ENCODE assay signal across 28 cellular contexts in the genomic region with DNA sequence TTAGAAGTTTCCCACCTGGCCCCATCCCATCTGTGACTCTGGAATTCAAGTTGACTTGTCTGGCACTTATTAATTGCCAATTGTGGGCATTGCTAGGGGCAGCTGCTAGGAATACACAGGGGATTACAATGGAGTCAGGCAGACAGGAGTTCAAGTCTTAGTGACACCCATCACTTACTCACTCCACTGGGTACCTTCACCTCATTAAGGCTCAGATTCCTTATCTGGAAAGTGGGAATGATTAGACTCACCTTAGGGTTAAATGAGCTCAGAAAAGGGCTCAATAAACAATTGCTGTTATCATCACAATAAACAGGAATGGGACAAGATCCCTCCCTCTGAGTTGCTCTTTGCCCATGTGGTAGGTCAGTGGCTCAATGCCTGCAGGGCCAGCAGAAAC. TPM values are rescaled to one million over a fixed set of nuclear protein-coding genes. Genes with fewer than 3 reads are reported as not detected.
"Had no signal": no experiment of that assay in that cellular context is flagged by ENCODE, and none has a peak within 500 bp of the region (broad histone marks: within the 10 kb centered on the region; RNA-seq: fewer than 3 reads in every experiment).

No MANE protein-coding gene starts in this region.

- H3K27me3 ChIP-seq: testis, thyroid gland, tibial nerve, upper lobe of left lung, uterus, vagina had no signal

- ATAC-seq: stimulated activated effector memory CD8-positive, alpha-beta T cell treated with anti-CD3 and anti-CD28 coated beads, Interleukin-12 subunit alpha, Interleukin-12 subunit beta, amount 100 ng/mL, for 72 hours; stimulated activated memory B cell treated with anti-CD40 and anti-IgM and Interleukin-4, amounts not matched to agents 10 μg/mL and 1 μg/mL and 100 μg/mL, for 72 hours; stimulated activated naive B cell treated with anti-CD40 and anti-IgM and Interleukin-4, amounts not matched to agents 10 μg/mL and 1 μg/mL and 100 μg/mL, for 72 hours; stimulated activated naive CD8-positive, alpha-beta T cell treated with anti-CD3 and anti-CD28 coated beads, Interleukin-15, amount 100 ng/mL, for 72 hours; stimulated activated naive CD8-positive, alpha-beta T cell treated with anti-CD3 and anti-CD28 coated beads, Interleukin-15, Interleukin-2, amounts not matched to agents 100 U/mL and 50 U/mL, for 24 hours; upper lobe of right lung had no signal

- H3K9me3 Mint-ChIP-seq: stimulated activated effector memory CD8-positive, alpha-beta T cell treated with anti-CD3 and anti-CD28 coated beads, Interleukin-12 subunit alpha, Interleukin-12 subunit beta, amount 100 ng/mL, for 72 hours; stimulated activated naive CD8-positive, alpha-beta T cell treated with anti-CD3 and anti-CD28 coated beads, Interleukin-15, amount 100 ng/mL, for 72 hours; stimulated activated naive CD8-positive, alpha-beta T cell treated with anti-CD3 and anti-CD28 coated beads, Interleukin-15, Interleukin-2, amounts not matched to agents 100 ng/mL and 50 ng/mL, for 24 hours; type B pancreatic cell had no signal

- H3K4me3 Mint-ChIP-seq: stimulated activated effector memory CD8-positive, alpha-beta T cell treated with anti-CD3 and anti-CD28 coated beads, Interleukin-12 subunit alpha, Interleukin-12 subunit beta, amount 100 ng/mL, for 72 hours; stimulated activated memory B cell treated with anti-CD40 and anti-IgM and Interleukin-4, amounts not matched to agents 10 μg/mL and 1 μg/mL and 100 μg/mL, for 72 hours; stimulated activated naive B cell treated with anti-CD40 and anti-IgM and Interleukin-4, amounts not matched to agents 10 μg/mL and 1 μg/mL and 100 μg/mL, for 72 hours; stimulated activated naive CD8-positive, alpha-beta T cell treated with anti-CD3 and anti-CD28 coated beads, Interleukin-15, amount 100 ng/mL, for 72 hours; stimulated activated naive CD8-positive, alpha-beta T cell treated with anti-CD3 and anti-CD28 coated beads, Interleukin-15, Interleukin-2, amounts not matched to agents 100 ng/mL and 50 ng/mL, for 24 hours; type B pancreatic cell had no signal

- H3K36me3 Mint-ChIP-seq: stimulated activated effector memory CD8-positive, alpha-beta T cell treated with anti-CD3 and anti-CD28 coated beads, Interleukin-12 subunit alpha, Interleukin-12 subunit beta, amount 100 ng/mL, for 72 hours; stimulated activated memory B cell treated with anti-CD40 and anti-IgM and Interleukin-4, amounts not matched to agents 10 μg/mL and 1 μg/mL and 100 μg/mL, for 72 hours; stimulated activated naive B cell treated with anti-CD40 and anti-IgM and Interleukin-4, amounts not matched to agents 10 μg/mL and 1 μg/mL and 100 μg/mL, for 72 hours; type B pancreatic cell had no signal

- H3K9me3 ChIP-seq: suprapubic skin, testis, thoracic aorta, thyroid gland, tibial artery, tibial nerve, transverse colon, upper lobe of left lung, upper lobe of right lung, uterus, vagina had no signal

- H3K4me1 Mint-ChIP-seq: stimulated activated effector memory CD8-positive, alpha-beta T cell treated with anti-CD3 and anti-CD28 coated beads, Interleukin-12 subunit alpha, Interleukin-12 subunit beta, amount 100 ng/mL, for 72 hours; stimulated activated memory B cell treated with anti-CD40 and anti-IgM and Interleukin-4, amounts not matched to agents 10 μg/mL and 1 μg/mL and 100 μg/mL, for 72 hours; stimulated activated naive B cell treated with anti-CD40 and anti-IgM and Interleukin-4, amounts not matched to agents 10 μg/mL and 1 μg/mL and 100 μg/mL, for 72 hours; stimulated activated naive CD8-positive, alpha-beta T cell treated with anti-CD3 and anti-CD28 coated beads, Interleukin-15, amount 100 ng/mL, for 72 hours had no signal

- H3K27ac ChIP-seq: stomach, suprapubic skin, testis, thoracic aorta, thyroid gland, tibial artery, tibial nerve, transverse colon, upper lobe of left lung, upper lobe of right lung, uterus, vagina had no signal

- H3K4me1 ChIP-seq: stomach, suprapubic skin, testis, thyroid gland, tibial artery, tibial nerve, transverse colon, upper lobe of left lung, upper lobe of right lung, uterus, vagina had no signal

- H3K4me3 ChIP-seq: stomach, suprapubic skin, testis, thoracic aorta, thyroid gland, tibial artery, tibial nerve, transverse colon, upper lobe of left lung, upper lobe of right lung, uterus, vagina had no signal

- H3K36me3 ChIP-seq: stomach, suprapubic skin, thoracic aorta, thyroid gland, tibial artery, tibial nerve, transverse colon, upper lobe of left lung, upper lobe of right lung, uterus, vagina had no signal

- H3K27ac Mint-ChIP-seq: stimulated activated effector memory CD8-positive, alpha-beta T cell treated with anti-CD3 and anti-CD28 coated beads, Interleukin-12 subunit alpha, Interleukin-12 subunit beta, amount 100 ng/mL, for 72 hours; stimulated activated memory B cell treated with anti-CD40 and anti-IgM and Interleukin-4, amounts not matched to agents 10 μg/mL and 1 μg/mL and 100 μg/mL, for 72 hours; stimulated activated naive B cell treated with anti-CD40 and anti-IgM and Interleukin-4, amounts not matched to agents 10 μg/mL and 1 μg/mL and 100 μg/mL, for 72 hours; stimulated activated naive CD8-positive, alpha-beta T cell treated with anti-CD3 and anti-CD28 coated beads, Interleukin-15, amount 100 ng/mL, for 72 hours; stimulated activated naive CD8-positive, alpha-beta T cell treated with anti-CD3 and anti-CD28 coated beads, Interleukin-15, Interleukin-2, amounts not matched to agents 100 ng/mL and 50 ng/mL, for 24 hours; type B pancreatic cell had no signal

- DNase-seq: stimulated activated CD4-positive, alpha-beta T cell treated with anti-CD3 and anti-CD28 coated beads, Interleukin-2, amount 100 ng/mL, for 48 hours; stimulated activated CD4-positive, alpha-beta T cell treated with anti-CD3 and anti-CD28 coated beads, Interleukin-4, amount 100 ng/mL, for 1 hour; stimulated activated CD4-positive, alpha-beta T cell treated with anti-CD3 and anti-CD28 coated beads, Interleukin-4, amount 100 ng/mL, for 24 hours; stimulated activated CD4-positive, alpha-beta T cell treated with anti-CD3 and anti-CD28 coated beads, Interleukin-4, amount 100 ng/mL, for 4 hours; stimulated activated CD8-positive, alpha-beta memory T cell treated with anti-CD3 and anti-CD28 coated beads, Interleukin-4, amount 100 ng/mL, for 48 hours; stimulated activated naive B cell treated with anti-CD40 and anti-IgM and Interleukin-4, amounts not matched to agents 10 μg/mL and 1 μg/mL and 100 μg/mL, for 72 hours; stimulated activated naive CD4-positive, alpha-beta T cell; stimulated activated naive CD4-positive, alpha-beta T cell treated with Interleukin-2 at 50 U/mL for 16 hours; stimulated activated naive CD8-positive, alpha-beta T cell treated with anti-CD3 and anti-CD28 coated beads, Interleukin-15, amount 100 ng/mL, for 72 hours; stimulated activated naive CD8-positive, alpha-beta T cell treated with anti-CD3 and anti-CD28 coated beads, Interleukin-15, Interleukin-2, amounts not matched to agents 100 U/mL and 50 U/mL, for 24 hours; stomach; substantia nigra; testis; thyroid gland; tibial artery; transverse colon; trophoblast cell; upper lobe of left lung; upper lobe of right lung; uterus had no signal

RNA-seq across cellular contexts. Expression of gene GRIK3, which starts 18.2 kb away (rescaled TPM):
- total RNA-seq: upper lobe of right lung had no signal
